In the genomic region with DNA sequence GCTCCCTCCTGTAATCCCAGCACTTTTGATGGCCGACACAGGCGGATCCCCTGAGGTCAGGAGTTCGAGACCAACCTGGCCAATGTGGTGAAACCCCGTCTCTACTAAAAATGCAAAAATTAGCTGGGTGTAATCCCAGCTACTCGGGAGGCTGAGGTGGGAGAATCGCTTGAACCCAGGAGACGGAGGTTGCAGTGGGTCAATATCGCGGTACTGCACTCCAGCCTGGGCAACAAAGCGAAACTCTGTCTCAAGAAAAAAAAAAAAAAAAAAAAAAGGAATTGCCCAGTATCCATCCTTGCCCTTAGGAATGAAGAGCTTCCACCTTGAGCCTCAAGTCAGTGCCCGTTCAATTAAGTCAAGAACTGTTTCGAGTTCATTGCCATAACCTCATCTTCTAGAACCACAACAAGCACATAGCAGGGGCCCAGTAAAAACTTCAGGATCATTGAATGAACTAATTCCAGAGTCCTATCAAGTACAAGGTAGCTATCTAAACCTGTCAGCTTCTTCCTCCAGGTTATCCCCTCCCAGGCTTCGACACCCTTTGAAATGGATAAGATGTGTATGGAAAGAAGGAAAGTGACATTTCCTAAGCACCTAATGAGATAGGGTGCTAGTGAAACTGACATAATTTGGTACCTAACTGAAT, we compare ENCODE assay signal across 1 cellular context.
TF ChIP-seq lines count a peak whose summit lies in the region.

No MANE protein-coding gene starts in this region.

TF ChIP-seq in GM12878, 131 proteins besides CTCF, POLR2A, EP300 and RAD21:
- TF ChIP-seq, protein P1, sequence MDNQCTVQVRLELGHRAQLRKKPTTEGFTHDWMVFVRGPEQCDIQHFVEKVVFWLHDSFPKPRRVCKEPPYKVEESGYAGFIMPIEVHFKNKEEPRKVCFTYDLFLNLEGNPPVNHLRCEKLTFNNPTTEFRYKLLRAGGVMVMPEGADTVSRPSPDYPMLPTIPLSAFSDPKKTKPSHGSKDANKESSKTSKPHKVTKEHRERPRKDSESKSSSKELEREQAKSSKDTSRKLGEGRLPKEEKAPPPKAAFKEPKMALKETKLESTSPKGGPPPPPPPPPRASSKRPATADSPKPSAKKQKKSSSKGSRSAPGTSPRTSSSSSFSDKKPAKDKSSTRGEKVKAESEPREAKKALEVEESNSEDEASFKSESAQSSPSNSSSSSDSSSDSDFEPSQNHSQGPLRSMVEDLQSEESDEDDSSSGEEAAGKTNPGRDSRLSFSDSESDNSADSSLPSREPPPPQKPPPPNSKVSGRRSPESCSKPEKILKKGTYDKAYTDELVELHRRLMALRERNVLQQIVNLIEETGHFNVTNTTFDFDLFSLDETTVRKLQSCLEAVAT (IDR thresholded peaks at IDR 0.05), result peak; percentile 83
- TF ChIP-seq HDAC2 (IDR thresholded peaks at IDR 0.05), result no peak
- no peak for TF ChIP-seq BACH1 (IDR thresholded peaks at IDR 0.05; ENCODE audit: borderline replicate concordance)
TF ChIP-seq in GM12878: peak in this region for 1.
